1 cellular context compared by ENCODE assay signal in the genomic region with DNA sequence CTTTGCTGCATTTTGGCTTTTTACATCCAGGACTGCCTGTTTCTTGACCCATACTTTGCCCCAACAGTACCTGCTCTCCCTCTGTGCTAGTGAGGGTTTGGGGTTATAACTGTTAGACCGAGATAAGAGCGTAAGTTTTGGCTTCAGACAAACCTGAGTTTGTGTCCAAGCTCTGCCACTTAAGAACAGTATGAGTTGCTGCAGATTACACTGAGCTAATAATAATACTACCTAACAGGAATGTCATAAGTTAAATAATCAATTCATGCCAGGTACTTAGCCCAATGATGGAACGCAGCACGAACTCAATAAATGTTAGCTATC.
TF ChIP-seq lines count a peak whose summit lies in the region.

No MANE protein-coding gene starts in this region.

TF ChIP-seq in K562, 482 proteins besides CTCF, POLR2A, EP300 and RAD21 (continued from another document):
- TF ChIP-seq, protein P1, sequence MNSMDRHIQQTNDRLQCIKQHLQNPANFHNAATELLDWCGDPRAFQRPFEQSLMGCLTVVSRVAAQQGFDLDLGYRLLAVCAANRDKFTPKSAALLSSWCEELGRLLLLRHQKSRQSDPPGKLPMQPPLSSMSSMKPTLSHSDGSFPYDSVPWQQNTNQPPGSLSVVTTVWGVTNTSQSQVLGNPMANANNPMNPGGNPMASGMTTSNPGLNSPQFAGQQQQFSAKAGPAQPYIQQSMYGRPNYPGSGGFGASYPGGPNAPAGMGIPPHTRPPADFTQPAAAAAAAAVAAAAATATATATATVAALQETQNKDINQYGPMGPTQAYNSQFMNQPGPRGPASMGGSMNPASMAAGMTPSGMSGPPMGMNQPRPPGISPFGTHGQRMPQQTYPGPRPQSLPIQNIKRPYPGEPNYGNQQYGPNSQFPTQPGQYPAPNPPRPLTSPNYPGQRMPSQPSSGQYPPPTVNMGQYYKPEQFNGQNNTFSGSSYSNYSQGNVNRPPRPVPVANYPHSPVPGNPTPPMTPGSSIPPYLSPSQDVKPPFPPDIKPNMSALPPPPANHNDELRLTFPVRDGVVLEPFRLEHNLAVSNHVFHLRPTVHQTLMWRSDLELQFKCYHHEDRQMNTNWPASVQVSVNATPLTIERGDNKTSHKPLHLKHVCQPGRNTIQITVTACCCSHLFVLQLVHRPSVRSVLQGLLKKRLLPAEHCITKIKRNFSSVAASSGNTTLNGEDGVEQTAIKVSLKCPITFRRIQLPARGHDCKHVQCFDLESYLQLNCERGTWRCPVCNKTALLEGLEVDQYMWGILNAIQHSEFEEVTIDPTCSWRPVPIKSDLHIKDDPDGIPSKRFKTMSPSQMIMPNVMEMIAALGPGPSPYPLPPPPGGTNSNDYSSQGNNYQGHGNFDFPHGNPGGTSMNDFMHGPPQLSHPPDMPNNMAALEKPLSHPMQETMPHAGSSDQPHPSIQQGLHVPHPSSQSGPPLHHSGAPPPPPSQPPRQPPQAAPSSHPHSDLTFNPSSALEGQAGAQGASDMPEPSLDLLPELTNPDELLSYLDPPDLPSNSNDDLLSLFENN (IDR thresholded peaks at IDR 0.05; ENCODE audit: low read depth in 2 of 2, low read length in 2 of 2), result no peak
- TF ChIP-seq FIP1L1 (IDR thresholded peaks at IDR 0.05; ENCODE audit: low read depth, low read length, poor library complexity, severe bottlenecking), result no peak
- no peak for TF ChIP-seq ZNF644 (tag; IDR thresholded peaks at IDR 0.05; ENCODE audit: low read depth)
- TF ChIP-seq ZSCAN29 (IDR thresholded peaks at IDR 0.05), result no peak
- TF ChIP-seq, protein P2, sequence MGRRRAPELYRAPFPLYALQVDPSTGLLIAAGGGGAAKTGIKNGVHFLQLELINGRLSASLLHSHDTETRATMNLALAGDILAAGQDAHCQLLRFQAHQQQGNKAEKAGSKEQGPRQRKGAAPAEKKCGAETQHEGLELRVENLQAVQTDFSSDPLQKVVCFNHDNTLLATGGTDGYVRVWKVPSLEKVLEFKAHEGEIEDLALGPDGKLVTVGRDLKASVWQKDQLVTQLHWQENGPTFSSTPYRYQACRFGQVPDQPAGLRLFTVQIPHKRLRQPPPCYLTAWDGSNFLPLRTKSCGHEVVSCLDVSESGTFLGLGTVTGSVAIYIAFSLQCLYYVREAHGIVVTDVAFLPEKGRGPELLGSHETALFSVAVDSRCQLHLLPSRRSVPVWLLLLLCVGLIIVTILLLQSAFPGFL (CRISPR knock-in tag; IDR thresholded peaks at IDR 0.05), result peak; percentile 20; the same call in 1 of the 2 replicates
